ENCODE assay signal across 13 cellular contexts in the genomic region with DNA sequence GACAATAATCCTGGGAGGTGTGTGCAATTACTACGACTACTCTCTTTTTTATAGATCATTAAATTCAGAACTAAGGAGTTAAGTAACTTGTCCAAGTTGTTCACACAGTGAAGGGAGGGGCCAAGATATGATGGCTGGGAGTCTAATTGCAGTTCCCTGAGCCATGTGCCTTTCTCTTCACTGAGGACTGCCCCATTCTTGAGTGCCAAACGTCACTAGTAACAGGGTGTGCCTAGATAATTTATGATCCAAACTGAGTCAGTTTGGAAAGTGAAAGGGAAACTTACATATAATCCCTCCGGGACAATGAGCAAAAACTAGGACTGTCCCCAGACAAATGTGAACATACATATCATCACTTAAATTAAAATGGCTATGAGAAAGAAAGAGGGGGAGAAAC. TPM values are rescaled to one million over a fixed set of nuclear protein-coding genes. Genes with fewer than 3 reads are reported as not detected.
A peak's percentile ranks its signal among the peaks of the same experiment; 100 is the strongest.
DNase-seq lines count a peak whose midpoint lies in the region; ATAC-seq and TF ChIP-seq lines count a peak whose summit lies in the region.
"Had no signal": no experiment of that assay in that cellular context is flagged by ENCODE, and none has a peak within 500 bp of the region (broad histone marks: within the 10 kb centered on the region; RNA-seq: fewer than 3 reads in every experiment).

No MANE protein-coding gene starts in this region.

- H3K27ac ChIP-seq in brain microvascular endothelial cell: no peak overlapping the region
- H3K27ac ChIP-seq in naive thymus-derived CD4-positive, alpha-beta T cell (ENCODE audit: low read depth, low read length): peak overlapping the region; percentile 27
- H3K27ac ChIP-seq: heart left ventricle had no signal

- no peak overlapping the region for H3K4me3 ChIP-seq in brain microvascular endothelial cell (ENCODE audit: low read depth, low read length)
- H3K4me3 ChIP-seq in naive thymus-derived CD4-positive, alpha-beta T cell (ENCODE audit: low read length): no peak overlapping the region
- H3K4me3 ChIP-seq: heart left ventricle had no signal

- H3K4me1 Mint-ChIP-seq in naive thymus-derived CD4-positive, alpha-beta T cell: peaks cover 51 to 99% (median 94%) of the 10 kb centered on the region in 7 donors
- H3K4me1 Mint-ChIP-seq: brain had no signal

- peaks cover 25 to 62% of the 10 kb centered on the region in 2 donors for H3K4me1 ChIP-seq in naive thymus-derived CD4-positive, alpha-beta T cell (ENCODE audit: control insufficient read depth in 2 of 2, insufficient read depth in 2 of 2, low read length in 2 of 2)

- intact Hi-C loops in naive thymus-derived CD4-positive, alpha-beta T cell (cut with micrococcal nuclease): no loop called here

- POLR2A ChIA-PET in naive thymus-derived CD4-positive, alpha-beta T cell (lab: Charles Lee): interaction anchor here (0.8 to 17.3 kb wide), 5 partner anchors 8 to 98 kb away, joined by 3 to 357 read pairs (median 48); partner anchors contain the start of gene IL7R

- H3K27me3 ChIP-seq in brain microvascular endothelial cell (replicated peaks): no peaks in the 10 kb centered on the region
- H3K27me3 ChIP-seq in naive thymus-derived CD4-positive, alpha-beta T cell (ENCODE audit: control insufficient read depth in 2 of 2, insufficient read depth in 2 of 2, low read length in 2 of 2): no peaks in the 10 kb centered on the region
- H3K27me3 ChIP-seq: heart left ventricle had no signal

- H3K4me3 Mint-ChIP-seq in naive thymus-derived CD4-positive, alpha-beta T cell: peak overlapping the region in 8 of 10 donors; percentile 5 to 73 (median 47)
- H3K4me3 Mint-ChIP-seq: brain had no signal

- H3K27ac Mint-ChIP-seq in naive thymus-derived CD4-positive, alpha-beta T cell: peak overlapping the region; percentile 24 to 87 (median 72)
- H3K27ac Mint-ChIP-seq: brain had no signal

- peaks cover 44 to 86% (median 78%) of the 10 kb centered on the region in 5 donors for H3K36me3 Mint-ChIP-seq in naive thymus-derived CD4-positive, alpha-beta T cell
- H3K36me3 Mint-ChIP-seq: brain had no signal

- in situ Hi-C loops in Caki2 (cut with HindIII; ENCODE audit: low pct_unique_long_range_greater_than_20kb, low sequenced_read_pairs) (no loop called here), brain microvascular endothelial cell (cut with HindIII; ENCODE audit: low pct_ligation_motif_present, low sequenced_read_pairs) (no loop called here)

- no peaks in the 10 kb centered on the region for H3K27me3 Mint-ChIP-seq in naive thymus-derived CD4-positive, alpha-beta T cell

- H3K36me3 ChIP-seq in brain microvascular endothelial cell (replicated peaks): no peaks in the 10 kb centered on the region
- peaks cover 48 to 58% (median 50%) of the 10 kb centered on the region in 3 experiments for H3K36me3 ChIP-seq in naive thymus-derived CD4-positive, alpha-beta T cell (ENCODE audit: control insufficient read depth in 2 of 3, insufficient read depth in 3 of 3, low read length in 3 of 3)

- DNase-seq in Caki2 (ENCODE audit: low read depth) (peak; percentile 61), LoVo (ENCODE audit: low spot score) (peak; percentile 73), brain microvascular endothelial cell (peak; percentile 9), GF-D8 (lab: John Stamatoyannopoulos, UW) (no peak), 8988T (no peak), NCI-H2171 (lab: John Stamatoyannopoulos, UW) (no peak)
- DNase-seq in naive thymus-derived CD4-positive, alpha-beta T cell: no peak
- DNase-seq: activated CD4-positive, alpha-beta T cell treated with anti-CD3 and anti-CD28 coated beads for 48 hours; GDM1; heart left ventricle; SIG-M5; stimulated activated naive CD4-positive, alpha-beta T cell treated with Interleukin-2 at 50 U/mL for 16 hours had no signal

- CTCF ChIA-PET in naive thymus-derived CD4-positive, alpha-beta T cell (lab: Charles Lee): interaction anchor here (1.3 kb wide), 1 partner anchor 98 kb away, joined by 3 read pairs; no protein-coding TSS in a partner anchor

- TF ChIP-seq CTCF in brain microvascular endothelial cell (IDR thresholded peaks at IDR 0.05; ENCODE audit: low read depth, low read length, missing control alignments): no peak

- ATAC-seq in naive thymus-derived CD4-positive, alpha-beta T cell: no peak

- H3K9me3 ChIP-seq in naive thymus-derived CD4-positive, alpha-beta T cell (ENCODE audit: control insufficient read depth in 2 of 3, low read length in 3 of 3): no peaks in the 10 kb centered on the region
- H3K9me3 ChIP-seq: heart left ventricle had no signal

- H3K9me3 Mint-ChIP-seq in naive thymus-derived CD4-positive, alpha-beta T cell: peaks cover 0 to 6% (median 1%) of the 10 kb centered on the region in 11 donors
- H3K9me3 Mint-ChIP-seq: brain had no signal

RNA-seq across cellular contexts. Expression of gene IL7R, which starts 20.2 kb away (rescaled TPM):
- 0.07 TPM in 1 of 2 replicates, not detected in the other for total RNA-seq in Caki2 (2014; rRNA removed; shearing (Covaris generic); ENCODE audit: low replicate concordance)
- total RNA-seq in naive thymus-derived CD4-positive, alpha-beta T cell: 1,000 to 10,000 TPM in 2 of 5 experiments, 100 to 1,000 TPM in 3; 341 to 1,298 (median 608) TPM
- polyA plus RNA-seq in naive thymus-derived CD4-positive, alpha-beta T cell: 100 to 1,000 TPM; 690 to 965 TPM

Comparison
In these comparisons a context has a peak if more than half of its experiments do, and no peak if none do; other contexts are left out.
1. DNase-seq: peak in Caki2 (single experiment), LoVo (single experiment) and brain microvascular endothelial cell (single experiment); none in naive thymus-derived CD4-positive, alpha-beta T cell (0 of 9), GF-D8 (single experiment), 8988T (single experiment) and NCI-H2171 (single experiment).
2. RNA of gene IL7R, which starts 20.2 kb away (total RNA-seq): 341 to 1,298 TPM in naive thymus-derived CD4-positive, alpha-beta T cell; 0.07 TPM in Caki2; every median in the first group is over 100 times any median in the second.